Comparison of ENCODE assay signal across 23 cellular contexts in the genomic region with DNA sequence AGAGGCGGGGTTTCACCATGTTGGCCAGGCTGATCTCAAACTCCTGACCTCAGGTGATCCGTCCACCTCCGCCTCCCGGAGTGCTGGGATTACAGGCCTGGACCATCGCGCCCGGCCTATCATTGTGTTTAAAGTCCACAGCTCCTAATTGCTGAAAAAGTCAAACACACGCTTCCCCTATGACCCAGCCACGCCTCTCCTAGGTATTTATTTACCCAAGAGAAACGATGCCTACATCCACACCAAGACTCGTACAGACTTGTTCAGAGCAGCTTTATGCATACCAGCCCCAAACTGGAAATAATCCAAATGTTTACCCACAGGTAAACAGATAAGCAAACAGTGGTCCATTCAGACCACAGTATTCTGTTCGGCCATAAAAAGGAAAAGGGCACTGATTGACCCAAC. TPM values are rescaled to one million over a fixed set of nuclear protein-coding genes. Genes with fewer than 3 reads are reported as not detected.
DNase-seq lines count a peak whose midpoint lies in the region; ATAC-seq, FAIRE-seq and TF ChIP-seq lines count a peak whose summit lies in the region.
"Had no signal": no experiment of that assay in that cellular context is flagged by ENCODE, and none has a peak within 500 bp of the region (broad histone marks: within the 10 kb centered on the region; RNA-seq: fewer than 3 reads in every experiment).

No MANE protein-coding gene starts in this region.

- peaks cover 11% of the 10 kb centered on the region for H3K27me3 Mint-ChIP-seq in progenitor cell of endocrine pancreas

- H3K4me1 Mint-ChIP-seq in progenitor cell of endocrine pancreas (ENCODE audit: low read depth): peaks cover 20% of the 10 kb centered on the region
- H3K4me1 Mint-ChIP-seq: stimulated activated naive B cell treated with anti-CD40 and anti-IgM and Interleukin-4, amounts not matched to agents 10 μg/mL and 1 μg/mL and 100 μg/mL, for 72 hours had no signal

- no peaks in the 10 kb centered on the region for H3K27me3 ChIP-seq in bronchial epithelial cell (ENCODE audit: control insufficient read depth, insufficient read depth, low read length)
- H3K27me3 ChIP-seq: BLaER1 had no signal

- no peaks in the 10 kb centered on the region for H3K36me3 ChIP-seq in bronchial epithelial cell (ENCODE audit: control insufficient read depth, insufficient read depth, low read length)
- H3K36me3 ChIP-seq: BLaER1, tibial nerve had no signal

- no peaks in the 10 kb centered on the region for H3K9me3 Mint-ChIP-seq in progenitor cell of endocrine pancreas (ENCODE audit: low read depth)
- H3K9me3 Mint-ChIP-seq: activated CD8-positive, alpha-beta T cell treated with anti-CD3 and anti-CD28 coated beads for 36 hours; activated T-cell treated with anti-CD3 and anti-CD28 coated beads, Interleukin-2, amount 50 U/mL, for 4 hours; nephron; stimulated activated naive B cell treated with anti-CD40 and anti-IgM and Interleukin-4, amounts not matched to agents 10 μg/mL and 1 μg/mL and 100 μg/mL, for 72 hours had no signal

- peak overlapping the region; percentile 95 for H3K27ac Mint-ChIP-seq in progenitor cell of endocrine pancreas
- H3K27ac Mint-ChIP-seq: activated CD8-positive, alpha-beta T cell treated with anti-CD3 and anti-CD28 coated beads for 36 hours; stimulated activated naive B cell treated with anti-CD40 and anti-IgM and Interleukin-4, amounts not matched to agents 10 μg/mL and 1 μg/mL and 100 μg/mL, for 72 hours had no signal

- DNase-seq in NCI-H1105 treated with DMSO at 0.1 percent for 48 hours (lab: John Stamatoyannopoulos, UW) (peak; percentile 71), NCI-H1105 (lab: John Stamatoyannopoulos, UW) (no peak), HuH-7.5 (ENCODE audit: low spot score) (peak; percentile 64), bronchial epithelial cell (ENCODE audit: low read depth) (peak; percentile 90), progenitor cell of endocrine pancreas (ENCODE audit: low spot score, unreplicated experiment) (peak; percentile 15), hepatic stellate cell (ENCODE audit: low spot score) (no peak), NCI-H1694 (lab: John Stamatoyannopoulos, UW) (no peak)
- DNase-seq: activated CD8-positive, alpha-beta T cell treated with anti-CD3 and anti-CD28 coated beads for 36 hours; activated naive CD4-positive, alpha-beta T cell treated with anti-CD3 and anti-CD28 coated beads, Interleukin-2, amount 50 U/mL, for 16 hours; activated T-cell treated with anti-CD3 and anti-CD28 coated beads, Interleukin-2, amount 50 U/mL, for 4 hours; DND-41; NCI-H2081 treated with DMSO at 0.1 percent for 48 hours; SHP77; stimulated activated naive B cell treated with anti-CD40 and anti-IgM and Interleukin-4, amounts not matched to agents 10 μg/mL and 1 μg/mL and 100 μg/mL, for 72 hours; T-helper 1 cell had no signal

- FAIRE-seq in bronchial epithelial cell (lab: Jason Lieb, UNC): peak; percentile 36
- FAIRE-seq: astrocyte, colon, GM18507 had no signal

- ATAC-seq in HG03520 (IDR thresholded peaks at IDR 0.05; ENCODE audit: unreplicated experiment): no peak
- ATAC-seq: activated CD8-positive, alpha-beta T cell treated with anti-CD3 and anti-CD28 coated beads for 36 hours; activated T-cell treated with anti-CD3 and anti-CD28 coated beads, Interleukin-2, amount 50 U/mL, for 4 hours; stimulated activated naive B cell treated with anti-CD40 and anti-IgM and Interleukin-4, amounts not matched to agents 10 μg/mL and 1 μg/mL and 100 μg/mL, for 72 hours had no signal

- no peaks in the 10 kb centered on the region for H3K36me3 Mint-ChIP-seq in progenitor cell of endocrine pancreas (ENCODE audit: insufficient read depth)
- H3K36me3 Mint-ChIP-seq: stimulated activated naive B cell treated with anti-CD40 and anti-IgM and Interleukin-4, amounts not matched to agents 10 μg/mL and 1 μg/mL and 100 μg/mL, for 72 hours had no signal

- TF ChIP-seq CTCF in bronchial epithelial cell (IDR thresholded peaks at IDR 0.05; ENCODE audit: insufficient read depth, low read length, severe bottlenecking): no peak
- no peak for TF ChIP-seq CTCF in progenitor cell of endocrine pancreas (IDR thresholded peaks at IDR 0.05; ENCODE audit: unreplicated experiment)

- H3K4me3 Mint-ChIP-seq in progenitor cell of endocrine pancreas (ENCODE audit: low read depth): no peak overlapping the region
- H3K4me3 Mint-ChIP-seq: activated CD8-positive, alpha-beta T cell treated with anti-CD3 and anti-CD28 coated beads for 36 hours; activated T-cell treated with anti-CD3 and anti-CD28 coated beads, Interleukin-2, amount 50 U/mL, for 4 hours; nephron; stimulated activated naive B cell treated with anti-CD40 and anti-IgM and Interleukin-4, amounts not matched to agents 10 μg/mL and 1 μg/mL and 100 μg/mL, for 72 hours had no signal

- no peak overlapping the region for H3K4me3 ChIP-seq in bronchial epithelial cell (ENCODE audit: low read depth, low read length)
- H3K4me3 ChIP-seq: BLaER1, tibial nerve had no signal

RNA-seq across cellular contexts. Expression of a gene that starts 15.1 kb away (rescaled TPM):
- total RNA-seq in bronchial epithelial cell: not detected in 2 replicates
- not detected in 2 replicates for total RNA-seq in progenitor cell of endocrine pancreas
- total RNA-seq: activated CD8-positive, alpha-beta T cell treated with anti-CD3 and anti-CD28 coated beads for 36 hours; activated T-cell treated with anti-CD3 and anti-CD28 coated beads, Interleukin-2, amount 50 U/mL, for 4 hours; astrocyte; HT1080; tibial nerve had no signal

Comparison
In these comparisons a context has a peak if more than half of its experiments do, and no peak if none do; other contexts are left out.
1. DNase-seq: peak in NCI-H1105 treated with DMSO at 0.1 percent for 48 hours (single experiment), HuH-7.5 (single experiment), bronchial epithelial cell (single experiment) and progenitor cell of endocrine pancreas (single experiment); none in NCI-H1105 (single experiment), hepatic stellate cell (single experiment) and NCI-H1694 (single experiment).